ENCODE assay signal across 8 cellular contexts in genomic region chr18:658947-659533, GRCh38. TPM values are rescaled to one million over a fixed set of nuclear protein-coding genes. Genes with fewer than 3 reads are reported as not detected.
DNase-seq lines count a peak whose midpoint lies in the region; ATAC-seq and TF ChIP-seq lines count a peak whose summit lies in the region.

No MANE protein-coding gene starts in this region.

- peak overlapping the region; percentile 96 for H3K4me3 ChIP-seq in BLaER1
- H3K4me3 ChIP-seq in brain microvascular endothelial cell (ENCODE audit: low read depth, low read length) = peak overlapping the region; percentile 84
- H3K4me3 ChIP-seq in naive thymus-derived CD4-positive, alpha-beta T cell (ENCODE audit: low read length) = peak overlapping the region; percentile 79
- H3K4me3 ChIP-seq in uterus = no peak overlapping the region

- in situ Hi-C loops in brain microvascular endothelial cell (cut with HindIII; ENCODE audit: low pct_ligation_motif_present, low sequenced_read_pairs) = no loop called here

- peaks cover 0 to 8% (median 5%) of the 10 kb centered on the region in 3 donors for H3K4me1 Mint-ChIP-seq in IgD-negative memory B cell
- peaks cover 0 to 51% (median 10%) of the 10 kb centered on the region in 7 donors for H3K4me1 Mint-ChIP-seq in naive thymus-derived CD4-positive, alpha-beta T cell

- H3K36me3 ChIP-seq in BLaER1 (peaks cover 35% of the 10 kb centered on the region), brain microvascular endothelial cell (replicated peaks) (no peaks in the 10 kb centered on the region), uterus (no peaks in the 10 kb centered on the region)
- H3K36me3 ChIP-seq in naive thymus-derived CD4-positive, alpha-beta T cell (ENCODE audit: control insufficient read depth in 2 of 3, insufficient read depth in 3 of 3, low read length in 3 of 3) = no peaks in the 10 kb centered on the region

- H3K27me3 Mint-ChIP-seq in IgD-negative memory B cell = peaks cover 14% of the 10 kb centered on the region
- H3K27me3 Mint-ChIP-seq in naive thymus-derived CD4-positive, alpha-beta T cell = peaks cover 0 to 37% (median 30%) of the 10 kb centered on the region in 5 donors

- H3K27ac ChIP-seq in BLaER1 (peak overlapping the region; percentile 96), brain microvascular endothelial cell (no peak overlapping the region), uterus (no peak overlapping the region), foreskin keratinocyte (no peak overlapping the region)
- no peak overlapping the region for H3K27ac ChIP-seq in naive thymus-derived CD4-positive, alpha-beta T cell (ENCODE audit: low read depth, low read length)

- peak overlapping the region in 1 of 3 donors; percentile 14 for H3K27ac Mint-ChIP-seq in IgD-negative memory B cell
- peak overlapping the region in 2 of 9 donors; percentile 49 to 94 for H3K27ac Mint-ChIP-seq in naive thymus-derived CD4-positive, alpha-beta T cell

- no peaks in the 10 kb centered on the region for H3K27me3 ChIP-seq in BLaER1
- no peaks in the 10 kb centered on the region for H3K27me3 ChIP-seq in brain microvascular endothelial cell (replicated peaks)
- H3K27me3 ChIP-seq in naive thymus-derived CD4-positive, alpha-beta T cell (ENCODE audit: control insufficient read depth in 2 of 2, insufficient read depth in 2 of 2, low read length in 2 of 2) = peaks cover 0 to 5% of the 10 kb centered on the region in 2 donors
- H3K27me3 ChIP-seq in uterus = peaks cover 0 to 3% of the 10 kb centered on the region in 2 donors
- no peaks in the 10 kb centered on the region for H3K27me3 ChIP-seq in foreskin keratinocyte

- TF ChIP-seq CTCF in brain microvascular endothelial cell (IDR thresholded peaks at IDR 0.05; ENCODE audit: low read depth, low read length, missing control alignments) (no peak), uterus (IDR thresholded peaks at IDR 0.05) (no peak), foreskin keratinocyte (conservative IDR thresholded peaks at IDR 0.05) (no peak)

- H3K4me2 ChIP-seq in BLaER1 = peak overlapping the region; percentile 76

- DNase-seq in brain microvascular endothelial cell (no peak), uterus (no peak), NK-92 (lab: John Stamatoyannopoulos, UW; ENCODE audit: unreplicated experiment) (no peak), NCI-H510A treated with DMSO at 0.1 percent for 48 hours (lab: John Stamatoyannopoulos, UW) (no peak), foreskin keratinocyte (no peak)
- DNase-seq in naive thymus-derived CD4-positive, alpha-beta T cell = no peak

- TF ChIP-seq POLR2A in uterus (IDR thresholded peaks at IDR 0.05) = no peak

- peak overlapping the region; percentile 72 to 96 (median 88) for H3K4me3 Mint-ChIP-seq in IgD-negative memory B cell
- H3K4me3 Mint-ChIP-seq in naive thymus-derived CD4-positive, alpha-beta T cell = peak overlapping the region; percentile 81 to 96 (median 83)

- H3K9me3 ChIP-seq in BLaER1 (peaks cover 27% of the 10 kb centered on the region), uterus (no peaks in the 10 kb centered on the region)
- no peaks in the 10 kb centered on the region for H3K9me3 ChIP-seq in naive thymus-derived CD4-positive, alpha-beta T cell (ENCODE audit: control insufficient read depth in 2 of 3, low read length in 3 of 3)

- CTCF ChIA-PET in naive thymus-derived CD4-positive, alpha-beta T cell (lab: Charles Lee) = no interaction called here

- no peak for ATAC-seq in naive thymus-derived CD4-positive, alpha-beta T cell
- ATAC-seq in foreskin keratinocyte = no peak

- POLR2A ChIA-PET in naive thymus-derived CD4-positive, alpha-beta T cell (lab: Charles Lee) = no interaction called here

- H4K20me1 ChIP-seq in BLaER1 = no peaks in the 10 kb centered on the region

- H3K9ac ChIP-seq in BLaER1 = peak overlapping the region; percentile 97

- intact Hi-C loops in naive thymus-derived CD4-positive, alpha-beta T cell (cut with micrococcal nuclease) = loop anchor here in 1 of 2 donors (1.0 to 2.0 kb wide), 7 partner anchors 9 to 392 kb away; partner anchors contain the start of genes CLUL1 and YES1
- intact Hi-C loops in uterus (cut with DNase I; ENCODE audit: low total_unique reads) = no loop called here

- H3K4me1 ChIP-seq in BLaER1 (peaks cover 22% of the 10 kb centered on the region), uterus (no peaks in the 10 kb centered on the region), foreskin keratinocyte (no peaks in the 10 kb centered on the region)
- peaks cover 0 to 5% of the 10 kb centered on the region in 2 donors for H3K4me1 ChIP-seq in naive thymus-derived CD4-positive, alpha-beta T cell (ENCODE audit: control insufficient read depth in 2 of 2, insufficient read depth in 2 of 2, low read length in 2 of 2)

- H3K9me3 Mint-ChIP-seq in IgD-negative memory B cell = peaks cover 0 to 4% (median 0%) of the 10 kb centered on the region in 3 donors
- peaks cover 0 to 14% (median 5%) of the 10 kb centered on the region in 11 donors for H3K9me3 Mint-ChIP-seq in naive thymus-derived CD4-positive, alpha-beta T cell

- H3K36me3 Mint-ChIP-seq in IgD-negative memory B cell = no peaks in the 10 kb centered on the region
- peaks cover 3 to 44% (median 4%) of the 10 kb centered on the region in 5 donors for H3K36me3 Mint-ChIP-seq in naive thymus-derived CD4-positive, alpha-beta T cell

RNA-seq across cellular contexts. Expression of gene TYMS, which starts 1.6 kb away (rescaled TPM):
- polyA plus RNA-seq in IgD-negative memory B cell (1.0 TPM), foreskin keratinocyte (75.9 and 127 TPM in 2 replicates)
- total RNA-seq in naive thymus-derived CD4-positive, alpha-beta T cell = 100 to 1,000 TPM in 1 of 5 experiments, 1 to 10 TPM in 1, under 1 TPM in 1, not detected in 2; 0.85 to 241 (median 2.0) TPM
- not detected for polyA plus RNA-seq in naive thymus-derived CD4-positive, alpha-beta T cell
- total RNA-seq in uterus (10 to 100 TPM in 1 of 4 donors, 1 to 10 TPM in 1, under 1 TPM in 1, not detected in 1; 0.26 to 28.6 (median 4.8) TPM), foreskin keratinocyte (48.0 and 80.2 TPM in 2 replicates)

RNA-seq across cellular contexts. Expression of gene ENOSF1, which starts 53.4 kb away (rescaled TPM):
- 5.3 TPM for polyA plus RNA-seq in IgD-negative memory B cell
- 100 to 1,000 TPM in 2 of 5 experiments, 10 to 100 TPM in 3; 80.1 to 137 (median 90.0) TPM for total RNA-seq in naive thymus-derived CD4-positive, alpha-beta T cell
- polyA plus RNA-seq in naive thymus-derived CD4-positive, alpha-beta T cell = 10 to 100 TPM; 12.2 to 16.5 TPM
- 100 to 1,000 TPM in 1 of 4 donors, 10 to 100 TPM in 3; 12.0 to 110 (median 38.5) TPM for total RNA-seq in uterus
- total RNA-seq in foreskin keratinocyte = 21.5 and 28.8 TPM in 2 replicates
- 15.4 and 22.6 TPM in 2 replicates for polyA plus RNA-seq in foreskin keratinocyte

Comparison
In these comparisons a context has a peak if more than half of its experiments do, and no peak if none do; other contexts are left out.
1. H3K4me3 ChIP-seq: peak in BLaER1 (single experiment), brain microvascular endothelial cell (single experiment) and naive thymus-derived CD4-positive, alpha-beta T cell (single experiment); none in uterus (0 of 2).